ENCODE assay signal across 11 cellular contexts in the genomic region with DNA sequence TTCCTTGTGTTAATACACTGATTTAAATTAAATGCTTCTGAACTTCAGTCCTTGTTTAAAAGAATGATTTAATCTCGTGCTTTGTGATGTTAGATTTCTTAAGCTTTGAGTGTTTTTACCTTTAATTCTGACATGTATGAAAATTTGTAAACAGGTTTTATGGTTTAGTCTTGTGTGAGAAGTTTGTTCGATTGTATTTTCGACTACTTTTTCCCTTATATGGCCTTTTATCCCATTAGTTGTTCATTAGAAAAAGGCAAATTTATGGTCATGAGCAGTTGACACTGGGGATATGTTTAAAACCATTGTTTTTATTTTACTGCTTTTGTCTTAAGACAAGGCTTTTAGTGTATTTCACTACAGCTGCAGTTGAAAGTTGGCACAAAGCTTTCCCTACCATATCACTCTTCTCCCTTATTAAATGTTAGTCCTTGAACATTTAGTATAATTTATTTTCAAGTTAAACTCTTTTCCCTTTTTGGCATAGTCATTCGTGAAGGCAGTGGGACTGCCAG. TPM values are rescaled to one million over a fixed set of nuclear protein-coding genes. Genes with fewer than 3 reads are reported as not detected.
DNase-seq lines count a peak whose midpoint lies in the region; ATAC-seq and TF ChIP-seq lines count a peak whose summit lies in the region.
"Had no signal": no experiment of that assay in that cellular context is flagged by ENCODE, and none has a peak within 500 bp of the region (broad histone marks: within the 10 kb centered on the region; RNA-seq: fewer than 3 reads in every experiment).

No MANE protein-coding gene starts in this region.

- H3K36me3 ChIP-seq in skeletal muscle satellite cell (ENCODE audit: insufficient read depth, low read length) = no peaks in the 10 kb centered on the region

- H3K27ac Mint-ChIP-seq in T-helper 2 cell treated with Interferon-gamma antibody and Interleukin-4, amounts not matched to agents 5 μg/mL and 100 μg/mL, for 36 hours = no peak overlapping the region

- H3K9ac ChIP-seq in skeletal muscle satellite cell (ENCODE audit: low read depth, low read length) = peak overlapping the region; percentile 22

- no peak for DNase-seq in T-helper 2 cell treated with Interferon-gamma antibody and Interleukin-4, amounts not matched to agents 5 μg/mL and 100 μg/mL, for 36 hours (ENCODE audit: low spot score)
- DNase-seq in T-helper 2 cell = no peak
- no peak for DNase-seq in foreskin keratinocyte
- no peak for DNase-seq in activated CD4-positive, CD25-positive, alpha-beta regulatory T cell (lab: John Stamatoyannopoulos, UW)
- DNase-seq: aorta, small intestine had no signal

- H3K9me3 ChIP-seq in skeletal muscle satellite cell (replicated peaks; ENCODE audit: low read length) = no peaks in the 10 kb centered on the region

- H3K4me1 Mint-ChIP-seq in T-helper 2 cell treated with Interferon-gamma antibody and Interleukin-4, amounts not matched to agents 5 μg/mL and 100 μg/mL, for 36 hours (ENCODE audit: low read depth) = peaks cover 34% of the 10 kb centered on the region

- peak overlapping the region; percentile 73; the same call in 1 of the 2 replicates for H3K4me3 ChIP-seq in WI38 (ENCODE audit: low read depth, low read length)
- peak overlapping the region; percentile 99 for H3K4me3 ChIP-seq in skeletal muscle satellite cell (ENCODE audit: low read length)

- no peaks in the 10 kb centered on the region for H3K27me3 Mint-ChIP-seq in T-helper 2 cell treated with Interferon-gamma antibody and Interleukin-4, amounts not matched to agents 5 μg/mL and 100 μg/mL, for 36 hours (ENCODE audit: low read depth)

- H3K4me1 ChIP-seq in foreskin keratinocyte (peaks cover 11% of the 10 kb centered on the region), skeletal muscle satellite cell (ENCODE audit: control insufficient read depth, insufficient read depth, low read length) (peaks cover 32% of the 10 kb centered on the region)

- ATAC-seq in foreskin keratinocyte (no peak), HG03432 (IDR thresholded peaks at IDR 0.05; ENCODE audit: unreplicated experiment) (no peak), HG03108 (IDR thresholded peaks at IDR 0.05; ENCODE audit: unreplicated experiment) (no peak)

- H3K27ac ChIP-seq in foreskin keratinocyte = peak overlapping the region; percentile 13

- peak overlapping the region; percentile 86 for H3K4me3 Mint-ChIP-seq in T-helper 2 cell treated with Interferon-gamma antibody and Interleukin-4, amounts not matched to agents 5 μg/mL and 100 μg/mL, for 36 hours

- no peaks in the 10 kb centered on the region for H3K27me3 ChIP-seq in foreskin keratinocyte
- H3K27me3 ChIP-seq in skeletal muscle satellite cell (ENCODE audit: control insufficient read depth, insufficient read depth, low read length) = no peaks in the 10 kb centered on the region

- peaks cover 15% of the 10 kb centered on the region for H3K36me3 Mint-ChIP-seq in T-helper 2 cell treated with Interferon-gamma antibody and Interleukin-4, amounts not matched to agents 5 μg/mL and 100 μg/mL, for 36 hours (ENCODE audit: low read depth)

- H3K9me3 Mint-ChIP-seq in T-helper 2 cell treated with Interferon-gamma antibody and Interleukin-4, amounts not matched to agents 5 μg/mL and 100 μg/mL, for 36 hours = no peaks in the 10 kb centered on the region

- peak overlapping the region; percentile 94 for H3K4me2 ChIP-seq in skeletal muscle satellite cell (ENCODE audit: low read length)

- no peak for TF ChIP-seq CTCF in WI38 (IDR thresholded peaks at IDR 0.05; ENCODE audit: low read depth, low read length)
- no peak for TF ChIP-seq CTCF in foreskin keratinocyte (conservative IDR thresholded peaks at IDR 0.05)

RNA-seq across cellular contexts. Expression of gene UBE2R2, which starts 3.3 kb away (rescaled TPM):
- total RNA-seq in foreskin keratinocyte = 28.7 and 31.1 TPM in 2 replicates
- 24.7 and 25.4 TPM in 2 replicates for polyA plus RNA-seq in foreskin keratinocyte
- total RNA-seq in skeletal muscle satellite cell (2012; rRNA removed) = 12.2 and 13.9 TPM in 2 replicates

RNA-seq across cellular contexts. Expression of gene PRSS3, which starts 24.9 kb away (rescaled TPM):
- 89.9 and 199 TPM in 2 replicates for total RNA-seq in foreskin keratinocyte
- polyA plus RNA-seq in foreskin keratinocyte = 127 and 247 TPM in 2 replicates
- total RNA-seq in skeletal muscle satellite cell (2012; rRNA removed) = 10.9 and 16.5 TPM in 2 replicates
- total RNA-seq: A673, aorta had no signal
